Comparison of ENCODE assay signal across 18 cellular contexts in the genomic region with DNA sequence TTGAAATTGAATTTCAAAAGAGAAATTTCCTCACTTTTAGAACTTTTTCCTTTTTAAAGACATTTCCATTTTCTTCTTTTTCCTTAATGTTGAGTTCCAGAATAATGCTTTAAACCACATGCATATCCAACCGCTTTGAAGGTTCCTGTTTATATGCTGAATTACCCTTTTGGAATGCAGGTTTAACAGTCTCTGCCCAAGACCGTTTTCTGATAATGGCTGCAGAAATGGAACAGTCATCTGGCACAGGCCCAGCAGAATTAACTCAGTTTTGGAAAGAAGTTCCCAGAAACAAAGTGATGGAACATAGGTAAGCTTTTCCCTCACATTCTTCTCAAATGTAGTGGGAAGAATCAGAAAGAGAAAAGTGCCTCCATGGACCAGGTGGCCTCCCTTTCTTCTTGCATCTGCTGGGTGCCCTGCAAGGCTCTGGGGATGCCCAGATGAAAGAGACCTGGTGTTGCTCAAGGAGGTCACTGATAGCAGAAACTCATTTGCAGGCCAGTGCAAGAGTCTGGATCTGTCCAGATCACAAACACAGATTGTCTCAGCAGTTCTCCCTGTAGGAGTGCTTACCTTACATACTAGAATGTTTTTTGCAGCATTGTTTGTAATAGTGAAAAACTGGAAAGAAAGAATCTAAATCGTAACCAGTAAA. TPM values are rescaled to one million over a fixed set of nuclear protein-coding genes. Genes with fewer than 3 reads are reported as not detected.
DNase-seq lines count a peak whose midpoint lies in the region; ATAC-seq, FAIRE-seq and TF ChIP-seq lines count a peak whose summit lies in the region.
"Had no signal": no experiment of that assay in that cellular context is flagged by ENCODE, and none has a peak within 500 bp of the region (broad histone marks: within the 10 kb centered on the region; RNA-seq: fewer than 3 reads in every experiment).

No MANE protein-coding gene starts in this region.

- no peak overlapping the region for H3K4me3 ChIP-seq in GM23248
- H3K4me3 ChIP-seq: thyroid gland had no signal

- H3K4me3 Mint-ChIP-seq in activated CD8-positive, alpha-beta T cell treated with anti-CD3 and anti-CD28 coated beads, Interleukin-2, amount 10 ng/mL, durations not matched to agents 7 days and 5 days = no peak overlapping the region
- H3K4me3 Mint-ChIP-seq: activated naive CD4-positive, alpha-beta T cell treated with anti-CD3 and anti-CD28 coated beads, Interleukin-2, amount 10 ng/mL, durations not matched to agents 7 days and 5 days; endodermal cell; T-helper 1 cell treated with Interleukin-12 subunit alpha and Interleukin-12 subunit beta and Interleukin-4 antibody, amounts not matched to agents 30 μg/mL and 1 μg/mL, for 36 hours had no signal

- H4K20me1 ChIP-seq in GM23248 (ENCODE audit: insufficient read depth) = no peaks in the 10 kb centered on the region

- H3K4me2 ChIP-seq in GM23248 (ENCODE audit: unreplicated experiment) = peak overlapping the region; percentile 31

- no peaks in the 10 kb centered on the region for H3K27me3 ChIP-seq in GM23248 (replicated peaks; ENCODE audit: insufficient read depth)
- H3K27me3 ChIP-seq: thyroid gland had no signal

- in situ Hi-C loops in GM23248 (cut with MboI) = no loop called here

- ATAC-seq in SK-N-SH treated with all-trans-retinoic acid at 6 μM for 48 hours (peak; percentile 71), HG02870 (IDR thresholded peaks at IDR 0.05; ENCODE audit: unreplicated experiment) (no peak), GM18502 (IDR thresholded peaks at IDR 0.05; ENCODE audit: poor library complexity, unreplicated experiment) (no peak)
- ATAC-seq in activated CD8-positive, alpha-beta T cell treated with anti-CD3 and anti-CD28 coated beads, Interleukin-2, amount 10 ng/mL, durations not matched to agents 7 days and 5 days = no peak
- ATAC-seq: right cardiac atrium had no signal

- no peaks in the 10 kb centered on the region for H3K4me1 Mint-ChIP-seq in activated CD8-positive, alpha-beta T cell treated with anti-CD3 and anti-CD28 coated beads, Interleukin-2, amount 10 ng/mL, durations not matched to agents 7 days and 5 days (ENCODE audit: low read depth)
- H3K4me1 Mint-ChIP-seq: activated naive CD4-positive, alpha-beta T cell treated with anti-CD3 and anti-CD28 coated beads, Interleukin-2, amount 10 ng/mL, durations not matched to agents 7 days and 5 days; endodermal cell had no signal

- no peak for FAIRE-seq in urothelium cell line (lab: Jason Lieb, UNC)
- FAIRE-seq: GM18507 had no signal

- WGBS in GM23248 (ENCODE audit: low coverage in 1 of 2, low lambda C conversion rate in 2 of 2, missing lambda C conversion rate in 2 of 2), 2 experiments = 33 to 39% methylated on average over 3 of the region's 3 CpGs

- H3K36me3 ChIP-seq in GM23248 (ENCODE audit: low read depth) = peaks cover 21% of the 10 kb centered on the region; the same call in 1 of the 2 replicates

- DNase-seq in GM23248 = peak; percentile 76
- DNase-seq in fibroblast of peridontal ligament (ENCODE audit: extremely low read depth) = peak; percentile 42
- DNase-seq in urothelium cell line (ENCODE audit: low spot score) = peak; percentile 2
- DNase-seq in activated CD8-positive, alpha-beta T cell treated with anti-CD3 and anti-CD28 coated beads, Interleukin-2, amount 10 ng/mL, durations not matched to agents 7 days and 5 days = no peak
- DNase-seq: activated naive CD4-positive, alpha-beta T cell treated with anti-CD3 and anti-CD28 coated beads, Interleukin-2, amount 10 ng/mL, durations not matched to agents 7 days and 5 days; central memory CD4-positive, alpha-beta T cell; endodermal cell; Kasumi-1; mesendoderm; NCI-H2227 treated with DMSO at 0.1 percent for 48 hours; right cardiac atrium; thyroid gland had no signal

- no peak overlapping the region for H3K27ac Mint-ChIP-seq in activated CD8-positive, alpha-beta T cell treated with anti-CD3 and anti-CD28 coated beads, Interleukin-2, amount 10 ng/mL, durations not matched to agents 7 days and 5 days
- H3K27ac Mint-ChIP-seq: activated naive CD4-positive, alpha-beta T cell treated with anti-CD3 and anti-CD28 coated beads, Interleukin-2, amount 10 ng/mL, durations not matched to agents 7 days and 5 days; endodermal cell; T-helper 1 cell treated with Interleukin-12 subunit alpha and Interleukin-12 subunit beta and Interleukin-4 antibody, amounts not matched to agents 30 μg/mL and 1 μg/mL, for 36 hours had no signal

- POLR2A ChIA-PET in activated CD8-positive, alpha-beta T cell treated with anti-CD3 and anti-CD28 coated beads, Interleukin-2, amount 10 ng/mL, durations not matched to agents 7 days and 5 days (lab: Charles Lee) = no interaction called here

- H3K27ac ChIP-seq in GM23248 = peak overlapping the region; percentile 74
- H3K27ac ChIP-seq: HL-60, thyroid gland had no signal

- no peaks in the 10 kb centered on the region for H3K9me3 Mint-ChIP-seq in activated CD8-positive, alpha-beta T cell treated with anti-CD3 and anti-CD28 coated beads, Interleukin-2, amount 10 ng/mL, durations not matched to agents 7 days and 5 days (ENCODE audit: insufficient read depth)
- H3K9me3 Mint-ChIP-seq: activated naive CD4-positive, alpha-beta T cell treated with anti-CD3 and anti-CD28 coated beads, Interleukin-2, amount 10 ng/mL, durations not matched to agents 7 days and 5 days; T-helper 1 cell treated with Interleukin-12 subunit alpha and Interleukin-12 subunit beta and Interleukin-4 antibody, amounts not matched to agents 30 μg/mL and 1 μg/mL, for 36 hours had no signal

- H3K9me2 ChIP-seq in GM23248 (ENCODE audit: insufficient read depth) = no peaks in the 10 kb centered on the region

- no peaks in the 10 kb centered on the region for H3K79me2 ChIP-seq in GM23248 (ENCODE audit: insufficient read depth)

- H3K4me1 ChIP-seq in GM23248 (ENCODE audit: insufficient read depth) = peaks cover 45% of the 10 kb centered on the region
- H3K4me1 ChIP-seq: thyroid gland had no signal

- H3K36me3 Mint-ChIP-seq in activated CD8-positive, alpha-beta T cell treated with anti-CD3 and anti-CD28 coated beads, Interleukin-2, amount 10 ng/mL, durations not matched to agents 7 days and 5 days (ENCODE audit: low read depth) = peaks cover 17% of the 10 kb centered on the region

- H3K9me3 ChIP-seq in GM23248 (ENCODE audit: low read depth) = no peaks in the 10 kb centered on the region
- H3K9me3 ChIP-seq: thyroid gland had no signal

- CTCF ChIA-PET in activated CD8-positive, alpha-beta T cell treated with anti-CD3 and anti-CD28 coated beads, Interleukin-2, amount 10 ng/mL, durations not matched to agents 7 days and 5 days (lab: Charles Lee) = no interaction called here

- H3K9ac ChIP-seq in GM23248 = no peak overlapping the region

- no peaks in the 10 kb centered on the region for H3K27me3 Mint-ChIP-seq in activated CD8-positive, alpha-beta T cell treated with anti-CD3 and anti-CD28 coated beads, Interleukin-2, amount 10 ng/mL, durations not matched to agents 7 days and 5 days (ENCODE audit: low read depth)
- H3K27me3 Mint-ChIP-seq: activated naive CD4-positive, alpha-beta T cell treated with anti-CD3 and anti-CD28 coated beads, Interleukin-2, amount 10 ng/mL, durations not matched to agents 7 days and 5 days had no signal

- H2AFZ ChIP-seq in GM23248 = no peak overlapping the region

- peaks cover 39% of the 10 kb centered on the region for H3F3A ChIP-seq in GM23248 (ENCODE audit: insufficient read depth)

TF ChIP-seq in SK-N-SH treated with all-trans-retinoic acid at 6 μM for 48 hours, 23 proteins besides CTCF, POLR2A, EP300 and RAD21:
- TF ChIP-seq ZC3H10 (CRISPR knock-in tag; IDR thresholded peaks at IDR 0.05) = no peak
- TF ChIP-seq ISL1 (CRISPR knock-in tag; IDR thresholded peaks at IDR 0.05) = peak; percentile 33; the same call in 1 of the 2 replicates
TF ChIP-seq in SK-N-SH treated with all-trans-retinoic acid at 6 μM for 48 hours: peak in this region for 1.

RNA-seq across cellular contexts. Expression of a gene that starts 42.9 kb away (rescaled TPM):
- 28.5 and 29.7 TPM in 2 replicates for total RNA-seq in GM23248 (2014; rRNA removed; shearing (Covaris generic))
- 27.9 and 31.0 TPM in 2 replicates for polyA plus RNA-seq in GM23248 (2016; fragmentation: Nextera tagmentation; extraction: Ambion mirVana)
- 10 to 100 TPM in 1 of 2 experiments, 1 to 10 TPM in 1; 9.0 to 10.5 TPM for total RNA-seq in activated CD8-positive, alpha-beta T cell treated with anti-CD3 and anti-CD28 coated beads, Interleukin-2, amount 10 ng/mL, durations not matched to agents 7 days and 5 days

RNA-seq across cellular contexts. Expression of a gene that starts 43.3 kb away (rescaled TPM):
- 6.4 and 9.7 TPM in 2 replicates for total RNA-seq in GM23248 (2014; rRNA removed; shearing (Covaris generic))
- polyA plus RNA-seq in GM23248 (2016; fragmentation: Nextera tagmentation; extraction: Ambion mirVana) = 4.2 and 4.8 TPM in 2 replicates
- total RNA-seq in activated CD8-positive, alpha-beta T cell treated with anti-CD3 and anti-CD28 coated beads, Interleukin-2, amount 10 ng/mL, durations not matched to agents 7 days and 5 days = 10 to 100 TPM; 12.8 to 14.6 TPM
